25 cellular contexts compared by ENCODE assay signal in genomic region chr6:69408886-69409285, GRCh38.
"Had no signal": no experiment of that assay in that cellular context is flagged by ENCODE, and none has a peak within 500 bp of the region (broad histone marks: within the 10 kb centered on the region; RNA-seq: fewer than 3 reads in every experiment).

No MANE protein-coding gene starts in this region.

- H3K9me3 ChIP-seq: mucosa of descending colon, psoas muscle, right lobe of liver, testis, thyroid gland, transverse colon, upper lobe of right lung had no signal

- H3K4me3 ChIP-seq: heart right ventricle, hepatocyte, left ventricle myocardium inferior, lung, mucosa of descending colon, psoas muscle, right atrium auricular region, right lobe of liver, smooth muscle cell, stomach, testis, thyroid gland, transverse colon, upper lobe of right lung had no signal

- H3K4me3 Mint-ChIP-seq: naive thymus-derived CD4-positive, alpha-beta T cell; natural killer cell treated with Interleukin-12 subunit alpha and Interleukin-12 subunit beta and Interleukin-15 and Interleukin-18, amount 100 ng/mL, for 72 hours; stimulated activated memory B cell treated with anti-CD40 and anti-IgM and Interleukin-4, amounts not matched to agents 10 μg/mL and 1 μg/mL and 100 μg/mL, for 72 hours had no signal

- H3K4me2 ChIP-seq: hepatocyte, smooth muscle cell had no signal

- H3K36me3 Mint-ChIP-seq: natural killer cell treated with Interleukin-12 subunit alpha and Interleukin-12 subunit beta and Interleukin-15 and Interleukin-18, amount 100 ng/mL, for 72 hours; stimulated activated memory B cell treated with anti-CD40 and anti-IgM and Interleukin-4, amounts not matched to agents 10 μg/mL and 1 μg/mL and 100 μg/mL, for 72 hours had no signal

- H2AFZ ChIP-seq: hepatocyte, parathyroid adenoma had no signal

- H3K36me3 ChIP-seq: heart right ventricle, left ventricle myocardium inferior, right atrium auricular region, right lobe of liver, stomach, thyroid gland, transverse colon, upper lobe of right lung had no signal

- DNase-seq: heart right ventricle; islet precursor cell; left ventricle myocardium inferior; mesendoderm; midbrain; mucosa of descending colon; naive thymus-derived CD4-positive, alpha-beta T cell; occipital lobe; psoas muscle; right lobe of liver; stimulated activated CD4-positive, alpha-beta T cell treated with anti-CD3 and anti-CD28 coated beads, Interleukin-4, amount 100 ng/mL, for 4 hours; stimulated activated CD8-positive, alpha-beta memory T cell treated with anti-CD3 and anti-CD28 coated beads, Interleukin-4, amount 100 ng/mL, for 48 hours; stimulated activated naive CD8-positive, alpha-beta T cell treated with anti-CD3 and anti-CD28 coated beads, Interleukin-15, Interleukin-2, amounts not matched to agents 100 U/mL and 50 U/mL, for 24 hours; stomach; testis; thyroid gland; transverse colon; upper lobe of right lung had no signal

- H3K27ac ChIP-seq: heart right ventricle, hepatocyte, left ventricle myocardium inferior, parathyroid adenoma, psoas muscle, right atrium auricular region, right lobe of liver, stomach, testis, thyroid gland, transverse colon, upper lobe of right lung had no signal

- ATAC-seq: heart right ventricle; mucosa of descending colon; naive thymus-derived CD4-positive, alpha-beta T cell; natural killer cell treated with Interleukin-12 subunit alpha and Interleukin-12 subunit beta and Interleukin-15 and Interleukin-18, amount 100 ng/mL, for 72 hours; psoas muscle; right lobe of liver; stimulated activated memory B cell treated with anti-CD40 and anti-IgM and Interleukin-4, amounts not matched to agents 10 μg/mL and 1 μg/mL and 100 μg/mL, for 72 hours; stimulated activated naive CD8-positive, alpha-beta T cell treated with anti-CD3 and anti-CD28 coated beads, Interleukin-15, Interleukin-2, amounts not matched to agents 100 U/mL and 50 U/mL, for 24 hours; upper lobe of right lung had no signal

- H3K27ac Mint-ChIP-seq: naive thymus-derived CD4-positive, alpha-beta T cell; natural killer cell treated with Interleukin-12 subunit alpha and Interleukin-12 subunit beta and Interleukin-15 and Interleukin-18, amount 100 ng/mL, for 72 hours; stimulated activated memory B cell treated with anti-CD40 and anti-IgM and Interleukin-4, amounts not matched to agents 10 μg/mL and 1 μg/mL and 100 μg/mL, for 72 hours had no signal

- H3K27me3 Mint-ChIP-seq: natural killer cell treated with Interleukin-12 subunit alpha and Interleukin-12 subunit beta and Interleukin-15 and Interleukin-18, amount 100 ng/mL, for 72 hours; stimulated activated memory B cell treated with anti-CD40 and anti-IgM and Interleukin-4, amounts not matched to agents 10 μg/mL and 1 μg/mL and 100 μg/mL, for 72 hours had no signal

- H3K27me3 ChIP-seq: heart right ventricle, hepatocyte, right atrium auricular region, right lobe of liver, stomach, testis, thyroid gland, transverse colon, upper lobe of right lung had no signal

- H3K4me1 Mint-ChIP-seq: naive thymus-derived CD4-positive, alpha-beta T cell; stimulated activated memory B cell treated with anti-CD40 and anti-IgM and Interleukin-4, amounts not matched to agents 10 μg/mL and 1 μg/mL and 100 μg/mL, for 72 hours had no signal

- H3K4me1 ChIP-seq: heart right ventricle, left ventricle myocardium inferior, parathyroid adenoma, psoas muscle, right atrium auricular region, right lobe of liver, stomach, testis, thyroid gland, transverse colon, upper lobe of right lung had no signal

- H3K9ac ChIP-seq: parathyroid adenoma had no signal
